In genomic region chr14:29271669-29272068, GRCh38 we compare ENCODE assay signal across 23 cellular contexts.
DNase-seq lines count a peak whose midpoint lies in the region; FAIRE-seq and TF ChIP-seq lines count a peak whose summit lies in the region.
"Had no signal": no experiment of that assay in that cellular context is flagged by ENCODE, and none has a peak within 500 bp of the region (broad histone marks: within the 10 kb centered on the region; RNA-seq: fewer than 3 reads in every experiment).

No MANE protein-coding gene starts in this region.

- no peaks in the 10 kb centered on the region for H3K9me3 ChIP-seq in endothelial cell of umbilical vein (replicated peaks; ENCODE audit: control insufficient read depth, insufficient read depth, low read length)
- H3K9me3 ChIP-seq: BE2C; BLaER1 treated with 17β-estradiol and CSF1 and Interleukin-3, amounts not matched to agents 10 nM and 100 nM; HAP-1 had no signal

- H2AFZ ChIP-seq in ACC112 (ENCODE audit: low read length, unreplicated experiment) = peak overlapping the region; percentile 37
- peak overlapping the region; percentile 41 for H2AFZ ChIP-seq in endothelial cell of umbilical vein (ENCODE audit: low read depth, low read length)

- dilution Hi-C loops in endothelial cell of umbilical vein (cut with MboI; ENCODE audit: extremely low pct_ligation_motif_present, low sequenced_read_pairs) = no loop called here

- no peak for FAIRE-seq in endothelial cell of umbilical vein (lab: Jason Lieb, UNC)
- FAIRE-seq: D721Med, GM12891, GM18507, H54 had no signal

- no peaks in the 10 kb centered on the region for H3K27me3 ChIP-seq in ACC112 (ENCODE audit: insufficient read depth, low read length)
- no peaks in the 10 kb centered on the region for H3K27me3 ChIP-seq in endothelial cell of umbilical vein (ENCODE audit: control insufficient read depth in 2 of 2, insufficient read depth in 2 of 2, low read length in 2 of 2)
- H3K27me3 ChIP-seq: BE2C; BLaER1 treated with 17β-estradiol and CSF1 and Interleukin-3, amounts not matched to agents 10 nM and 100 nM had no signal

- POLR2A ChIA-PET in endothelial cell of umbilical vein (lab: Charles Lee) = no interaction called here

- no peak for TF ChIP-seq CTCF in endothelial cell of umbilical vein (IDR thresholded peaks at IDR 0.05; ENCODE audit: extremely low read depth in 1 of 2, insufficient read depth in 1 of 2, low read depth in 1 of 2, low read length in 2 of 2)

- H3K4me2 ChIP-seq in endothelial cell of umbilical vein (ENCODE audit: insufficient read depth, low read length) = peak overlapping the region; percentile 36
- H3K4me2 ChIP-seq: BLaER1 treated with 17β-estradiol and CSF1 and Interleukin-3, amounts not matched to agents 10 nM and 100 nM had no signal

- no peak overlapping the region for H3K9ac ChIP-seq in endothelial cell of umbilical vein (replicated peaks; ENCODE audit: extremely low read depth, insufficient read depth, low read length)
- H3K9ac ChIP-seq: BLaER1 treated with 17β-estradiol and CSF1 and Interleukin-3, amounts not matched to agents 10 nM and 100 nM had no signal

- no peak overlapping the region for H3K27ac ChIP-seq in ACC112 (ENCODE audit: low read depth, low read length)
- H3K27ac ChIP-seq in endothelial cell of umbilical vein (ENCODE audit: insufficient read depth, low read depth, low read length) = peak overlapping the region; percentile 45
- H3K27ac ChIP-seq: BLaER1 treated with 17β-estradiol and CSF1 and Interleukin-3, amounts not matched to agents 10 nM and 100 nM had no signal

- no peak for TF ChIP-seq POLR2A in endothelial cell of umbilical vein (IDR thresholded peaks at IDR 0.05; ENCODE audit: low read depth, low read length)

- H3K79me2 ChIP-seq in ACC112 (ENCODE audit: control insufficient read depth, insufficient read depth, low read length, unreplicated experiment) (no peaks in the 10 kb centered on the region), endothelial cell of umbilical vein (ENCODE audit: control insufficient read depth, insufficient read depth, low read length) (no peaks in the 10 kb centered on the region)

- CTCF ChIA-PET in endothelial cell of umbilical vein (lab: Charles Lee) = no interaction called here

- intact Hi-C loops in endothelial cell of umbilical vein (cut with micrococcal nuclease) = loop anchor here (2.0 kb wide), 1 partner anchor 31 kb away; no protein-coding TSS in a partner anchor

- no peaks in the 10 kb centered on the region for H4K20me1 ChIP-seq in endothelial cell of umbilical vein (replicated peaks; ENCODE audit: control insufficient read depth, extremely low read depth, insufficient read depth, low read length)
- H4K20me1 ChIP-seq: BLaER1 treated with 17β-estradiol and CSF1 and Interleukin-3, amounts not matched to agents 10 nM and 100 nM had no signal

- peaks cover 6% of the 10 kb centered on the region for H3K4me1 ChIP-seq in ACC112 (ENCODE audit: control insufficient read depth, insufficient read depth, low read length, unreplicated experiment)
- H3K4me1 ChIP-seq in endothelial cell of umbilical vein (ENCODE audit: control insufficient read depth, extremely low read depth, insufficient read depth, low read length) = peaks cover 15% of the 10 kb centered on the region
- H3K4me1 ChIP-seq: BE2C; BLaER1 treated with 17β-estradiol and CSF1 and Interleukin-3, amounts not matched to agents 10 nM and 100 nM; HAP-1 had no signal

- BruUV-seq in endothelial cell of umbilical vein (replicated peaks; lab: Mats Ljungman, UMichigan) = no TSS peak

- peak; percentile 56 for DNase-seq in NCI-H2171 treated with DMSO at 0.1 percent for 48 hours (lab: John Stamatoyannopoulos, UW)
- no peak for DNase-seq in NCI-H2171 (lab: John Stamatoyannopoulos, UW)
- peak; percentile 8 for DNase-seq in ELR (ENCODE audit: low read depth)
- DNase-seq in endothelial cell of umbilical vein (ENCODE audit: low read depth, low spot score) = peak; percentile 49
- no peak for DNase-seq in GF-D8 (lab: John Stamatoyannopoulos, UW)
- no peak for DNase-seq in NCI-H2196 treated with DMSO at 0.1 percent for 48 hours (lab: John Stamatoyannopoulos, UW; ENCODE audit: unreplicated experiment)
- DNase-seq: 8988T; AML-193; BE2C; CD4-positive, alpha-beta T cell; CD8-positive, alpha-beta memory T cell; DMS 273 treated with DMSO at 0.1 percent for 48 hours; DND-41; GDM1; GOT3; HFFc6 had no signal

- H3K9me1 ChIP-seq in endothelial cell of umbilical vein (replicated peaks; ENCODE audit: control insufficient read depth, extremely low read depth, insufficient read depth, low read length) = no peaks in the 10 kb centered on the region

- H3K36me3 ChIP-seq in ACC112 (ENCODE audit: insufficient read depth, low read length) = no peaks in the 10 kb centered on the region
- no peaks in the 10 kb centered on the region for H3K36me3 ChIP-seq in endothelial cell of umbilical vein (ENCODE audit: control insufficient read depth in 2 of 2, extremely low read depth in 1 of 2, insufficient read depth in 2 of 2, low read length in 2 of 2)
- H3K36me3 ChIP-seq: BE2C; BLaER1 treated with 17β-estradiol and CSF1 and Interleukin-3, amounts not matched to agents 10 nM and 100 nM; HAP-1 had no signal

- H3K4me3 ChIP-seq in ACC112 (ENCODE audit: low read depth, low read length) (no peak overlapping the region), endothelial cell of umbilical vein (replicated peaks in 1 of 3; ENCODE audit: insufficient read depth in 1 of 3, low read depth in 1 of 3, low read length in 3 of 3) (no peak overlapping the region)
- H3K4me3 ChIP-seq: BLaER1 treated with 17β-estradiol and CSF1 and Interleukin-3, amounts not matched to agents 10 nM and 100 nM; HAP-1 had no signal

TF ChIP-seq in endothelial cell of umbilical vein, 7 proteins besides CTCF, POLR2A, EP300 and RAD21:
- TF ChIP-seq GATA2 (IDR thresholded peaks at IDR 0.05; ENCODE audit: insufficient read depth, insufficient read length, low read depth, low read length) (peak; percentile 66), JUN (IDR thresholded peaks at IDR 0.05; ENCODE audit: borderline replicate concordance, insufficient read depth, insufficient read length, low read depth) (no peak), MYC (IDR thresholded peaks at IDR 0.05; ENCODE audit: low read depth, low read length) (no peak)

Comparison
In these comparisons a context has a peak if more than half of its experiments do, and no peak if none do; other contexts are left out.
1. DNase-seq: peak in NCI-H2171 treated with DMSO at 0.1 percent for 48 hours (single experiment), ELR (single experiment) and endothelial cell of umbilical vein (single experiment); none in NCI-H2171 (single experiment), GF-D8 (single experiment) and NCI-H2196 treated with DMSO at 0.1 percent for 48 hours (single experiment).